In the genomic region with DNA sequence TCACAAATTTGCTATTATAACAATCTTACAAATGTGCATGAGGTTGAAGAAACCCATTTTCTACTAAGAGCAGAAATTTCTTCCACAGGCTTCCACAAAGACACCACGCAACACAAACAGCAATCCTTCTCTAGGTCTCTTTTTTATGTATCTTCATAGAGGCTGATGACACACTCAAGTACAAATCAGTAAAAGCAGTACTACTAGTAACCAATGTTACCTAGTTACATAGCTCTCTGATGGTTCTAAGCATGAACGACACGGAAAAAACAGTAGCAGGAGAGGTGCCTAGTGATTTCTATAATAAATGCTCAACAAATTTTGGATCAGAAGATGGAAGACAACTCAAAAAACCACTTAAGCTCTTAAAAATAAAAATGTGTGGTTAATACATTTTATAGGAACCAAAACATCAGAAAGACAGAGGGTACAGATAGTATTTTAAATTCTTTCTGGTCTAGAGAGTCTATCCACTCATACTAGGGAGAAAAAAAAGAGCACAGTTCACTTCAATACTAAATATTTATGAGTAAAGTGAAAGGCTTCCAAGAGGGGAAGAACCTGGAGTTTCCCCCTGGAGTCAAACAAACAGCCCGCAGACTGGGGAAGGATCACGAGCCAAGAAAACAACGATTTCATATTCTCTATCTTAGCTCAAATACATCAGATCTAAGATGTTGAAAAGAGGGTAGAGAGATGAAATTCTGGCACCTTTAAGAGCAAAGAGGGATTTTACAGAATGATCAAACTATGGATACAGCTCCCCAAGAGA, we compare ENCODE assay signal across 13 cellular contexts. TPM values are rescaled to one million over a fixed set of nuclear protein-coding genes. Genes with fewer than 3 reads are reported as not detected.
DNase-seq lines count a peak whose midpoint lies in the region; ATAC-seq and TF ChIP-seq lines count a peak whose summit lies in the region.
"Had no signal": no experiment of that assay in that cellular context is flagged by ENCODE, and none has a peak within 500 bp of the region (broad histone marks: within the 10 kb centered on the region; RNA-seq: fewer than 3 reads in every experiment).

No MANE protein-coding gene starts in this region.

- H3K4me1 Mint-ChIP-seq in activated naive CD4-positive, alpha-beta T cell treated with anti-CD3 and anti-CD28 coated beads for 36 hours (ENCODE audit: low read depth) = peaks cover 92% of the 10 kb centered on the region
- H3K4me1 Mint-ChIP-seq in central memory CD8-positive, alpha-beta T cell = peaks cover 77% of the 10 kb centered on the region

- WGBS in smooth muscle cell (ENCODE audit: low lambda C conversion rate) = 96% methylated on average over 6 of the region's 6 CpGs

- H3K27me3 ChIP-seq in muscle layer of duodenum (ENCODE audit: low read depth, low read length) = no peaks in the 10 kb centered on the region
- no peaks in the 10 kb centered on the region for H3K27me3 ChIP-seq in upper lobe of right lung
- H3K27me3 ChIP-seq in smooth muscle cell (ENCODE audit: low read depth) = no peaks in the 10 kb centered on the region
- H3K27me3 ChIP-seq: thyroid gland had no signal

- peak overlapping the region; percentile 100 for H3K27ac Mint-ChIP-seq in activated naive CD4-positive, alpha-beta T cell treated with anti-CD3 and anti-CD28 coated beads for 36 hours
- H3K27ac Mint-ChIP-seq in central memory CD8-positive, alpha-beta T cell (ENCODE audit: low read depth) = peak overlapping the region; percentile 90
- H3K27ac Mint-ChIP-seq: B cell had no signal

- H3K4me3 Mint-ChIP-seq in activated naive CD4-positive, alpha-beta T cell treated with anti-CD3 and anti-CD28 coated beads for 36 hours = peak overlapping the region; percentile 64
- peak overlapping the region; percentile 75 for H3K4me3 Mint-ChIP-seq in central memory CD8-positive, alpha-beta T cell
- H3K4me3 Mint-ChIP-seq: B cell had no signal

- H3K9me3 ChIP-seq in muscle layer of duodenum (ENCODE audit: control insufficient read depth in 1 of 2, low read length in 2 of 2) (no peaks in the 10 kb centered on the region), upper lobe of right lung (no peaks in the 10 kb centered on the region), smooth muscle cell (replicated peaks; ENCODE audit: low read depth) (no peaks in the 10 kb centered on the region)
- H3K9me3 ChIP-seq: thyroid gland had no signal

- H3K9me3 Mint-ChIP-seq in activated naive CD4-positive, alpha-beta T cell treated with anti-CD3 and anti-CD28 coated beads for 36 hours = no peaks in the 10 kb centered on the region
- H3K9me3 Mint-ChIP-seq in central memory CD8-positive, alpha-beta T cell = peaks cover 5% of the 10 kb centered on the region

- H3F3A ChIP-seq in smooth muscle cell (ENCODE audit: low read depth) = peaks cover 6% of the 10 kb centered on the region

- no peaks in the 10 kb centered on the region for H3K27me3 Mint-ChIP-seq in activated naive CD4-positive, alpha-beta T cell treated with anti-CD3 and anti-CD28 coated beads for 36 hours (ENCODE audit: low read depth)
- H3K27me3 Mint-ChIP-seq in central memory CD8-positive, alpha-beta T cell = no peaks in the 10 kb centered on the region
- H3K27me3 Mint-ChIP-seq: B cell had no signal

- no peaks in the 10 kb centered on the region for H3K36me3 ChIP-seq in muscle layer of duodenum (ENCODE audit: control insufficient read depth in 1 of 2, insufficient read depth in 2 of 2, low read length in 2 of 2)
- H3K36me3 ChIP-seq in upper lobe of right lung = peaks cover 4% of the 10 kb centered on the region
- peaks cover 3% of the 10 kb centered on the region for H3K36me3 ChIP-seq in smooth muscle cell (ENCODE audit: low read depth)
- H3K36me3 ChIP-seq: thyroid gland had no signal

- H2AFZ ChIP-seq in smooth muscle cell (ENCODE audit: low read depth) = no peak overlapping the region

- peaks cover 23% of the 10 kb centered on the region for H3K79me2 ChIP-seq in smooth muscle cell (ENCODE audit: low read depth)

- intact Hi-C loops in activated naive CD4-positive, alpha-beta T cell treated with anti-CD3 and anti-CD28 coated beads for 36 hours (cut with micrococcal nuclease) = loop anchor here (1.0 to 5.0 kb wide), 2 partner anchors 9 to 139 kb away; a partner anchor contains a TSS
- intact Hi-C loops in upper lobe of right lung (cut with DNase I) = no loop called here

- no peak overlapping the region for H3K9ac ChIP-seq in smooth muscle cell (ENCODE audit: low read depth)

- H3K4me1 ChIP-seq in muscle layer of duodenum (ENCODE audit: control insufficient read depth in 1 of 2, insufficient read depth in 2 of 2, low read length in 2 of 2) = peaks cover 18 to 26% of the 10 kb centered on the region in 2 donors
- H3K4me1 ChIP-seq in upper lobe of right lung = peaks cover 31% of the 10 kb centered on the region
- H3K4me1 ChIP-seq in smooth muscle cell (ENCODE audit: low read depth) = no peaks in the 10 kb centered on the region
- H3K4me1 ChIP-seq: thyroid gland had no signal

- DNase-seq in activated naive CD4-positive, alpha-beta T cell treated with anti-CD3 and anti-CD28 coated beads for 36 hours = no peak
- no peak for DNase-seq in activated naive CD4-positive, alpha-beta T cell treated with Interleukin-2 at 50 U/mL for 16 hours
- DNase-seq in central memory CD8-positive, alpha-beta T cell (ENCODE audit: low spot score in 2 of 2) = no peak
- no peak for DNase-seq in upper lobe of right lung
- no peak for DNase-seq in H4 (ENCODE audit: low spot score)
- DNase-seq in HK-2 (ENCODE audit: unreplicated experiment) = no peak
- no peak for DNase-seq in smooth muscle cell (lab: John Stamatoyannopoulos, UW; ENCODE audit: unreplicated experiment)
- DNase-seq: MM.1S; SHP77 treated with DMSO at 0.1 percent for 48 hours; stimulated activated CD4-positive, alpha-beta T cell treated with anti-CD3 and anti-CD28 coated beads, Interleukin-4, amount 100 ng/mL, for 24 hours; thyroid gland had no signal

- H3K36me3 Mint-ChIP-seq in activated naive CD4-positive, alpha-beta T cell treated with anti-CD3 and anti-CD28 coated beads for 36 hours (ENCODE audit: low read depth) = peaks cover 19% of the 10 kb centered on the region
- H3K36me3 Mint-ChIP-seq in central memory CD8-positive, alpha-beta T cell (ENCODE audit: insufficient read depth) = peaks cover 22% of the 10 kb centered on the region

- ATAC-seq in central memory CD8-positive, alpha-beta T cell (replicated peaks; ENCODE audit: extremely low read depth, poor library complexity, severe bottlenecking) = no peak
- ATAC-seq in upper lobe of right lung = no peak

- CTCF ChIA-PET in activated naive CD4-positive, alpha-beta T cell treated with anti-CD3 and anti-CD28 coated beads for 36 hours (lab: Charles Lee) = interaction anchor here (0.6 to 5.4 kb wide), 7 partner anchors 10 to 212 kb away, joined by 3 to 38 read pairs (median 6); a partner anchor contains a TSS

- H3K4me3 ChIP-seq in muscle layer of duodenum (ENCODE audit: low read depth in 1 of 2, low read length in 2 of 2) = no peak overlapping the region
- no peak overlapping the region for H3K4me3 ChIP-seq in upper lobe of right lung
- no peak overlapping the region for H3K4me3 ChIP-seq in smooth muscle cell
- H3K4me3 ChIP-seq: thyroid gland had no signal

- peak overlapping the region; percentile 67 for H3K27ac ChIP-seq in muscle layer of duodenum (ENCODE audit: low read length)
- peak overlapping the region; percentile 33 for H3K27ac ChIP-seq in upper lobe of right lung
- H3K27ac ChIP-seq in smooth muscle cell (ENCODE audit: low read depth) = no peak overlapping the region
- H3K27ac ChIP-seq: thyroid gland had no signal

- TF ChIP-seq CTCF in upper lobe of right lung (IDR thresholded peaks at IDR 0.05) (no peak), smooth muscle cell (IDR thresholded peaks at IDR 0.05; ENCODE audit: borderline replicate concordance, insufficient read depth, poor library complexity, severe bottlenecking) (no peak)

- H4K20me1 ChIP-seq in smooth muscle cell (ENCODE audit: low read depth) = peaks cover 69% of the 10 kb centered on the region

- no peak overlapping the region for H3K4me2 ChIP-seq in smooth muscle cell

RNA-seq across cellular contexts. Expression of a gene that starts 40.2 kb away (rescaled TPM):
- 10 to 100 TPM; 18.8 to 20.7 TPM for total RNA-seq in activated naive CD4-positive, alpha-beta T cell treated with anti-CD3 and anti-CD28 coated beads for 36 hours
- total RNA-seq in upper lobe of right lung (28.8 TPM), smooth muscle cell (11.2 and 21.4 TPM in 2 replicates)
- total RNA-seq in H4 (2014; rRNA removed; shearing (Covaris generic)) = 10.3 and 24.5 TPM in 2 replicates
- 10.6 and 13.1 TPM in 2 replicates for polyA plus RNA-seq in smooth muscle cell

RNA-seq across cellular contexts. Expression of a gene that starts 40.4 kb away (rescaled TPM):
- 10 to 100 TPM in 1 of 2 experiments, 1 to 10 TPM in 1; 8.9 to 10.2 TPM for total RNA-seq in activated naive CD4-positive, alpha-beta T cell treated with anti-CD3 and anti-CD28 coated beads for 36 hours
- 6.3 TPM for total RNA-seq in upper lobe of right lung
- 23.1 and 34.9 TPM in 2 replicates for total RNA-seq in H4 (2014; rRNA removed; shearing (Covaris generic))
- 7.8 and 35.2 TPM in 2 replicates for total RNA-seq in smooth muscle cell
- 11.3 and 14.3 TPM in 2 replicates for polyA plus RNA-seq in smooth muscle cell
